9 cellular contexts compared by ENCODE assay signal in genomic region chr16:9089660-9090059, GRCh38. TPM values are rescaled to one million over a fixed set of nuclear protein-coding genes. Genes with fewer than 3 reads are reported as not detected.
DNase-seq lines count a peak whose midpoint lies in the region; ATAC-seq and TF ChIP-seq lines count a peak whose summit lies in the region.
"Had no signal": no experiment of that assay in that cellular context is flagged by ENCODE, and none has a peak within 500 bp of the region (broad histone marks: within the 10 kb centered on the region; RNA-seq: fewer than 3 reads in every experiment).

No MANE protein-coding gene starts in this region.

- H3K27me3 ChIP-seq in mesendoderm (ENCODE audit: insufficient read depth, low read length, poor library complexity) (no peaks in the 10 kb centered on the region), thoracic aorta (replicated peaks; ENCODE audit: insufficient read depth) (no peaks in the 10 kb centered on the region)

- no peak for TF ChIP-seq CTCF in thoracic aorta (IDR thresholded peaks at IDR 0.05)

- H3K79me1 ChIP-seq in mesendoderm (ENCODE audit: low read length), result no peaks in the 10 kb centered on the region

- H3K4me3 Mint-ChIP-seq in activated naive CD4-positive, alpha-beta T cell treated with anti-CD3 and anti-CD28 coated beads for 36 hours, result peak overlapping the region; percentile 89
- H3K4me3 Mint-ChIP-seq in activated naive CD8-positive, alpha-beta T cell treated with anti-CD3 and anti-CD28 coated beads for 36 hours, result peak overlapping the region; percentile 89

- H3K27ac Mint-ChIP-seq in activated naive CD4-positive, alpha-beta T cell treated with anti-CD3 and anti-CD28 coated beads for 36 hours, result peak overlapping the region; percentile 68
- peak overlapping the region; percentile 98 for H3K27ac Mint-ChIP-seq in activated naive CD8-positive, alpha-beta T cell treated with anti-CD3 and anti-CD28 coated beads for 36 hours

- H3K36me3 Mint-ChIP-seq in activated naive CD4-positive, alpha-beta T cell treated with anti-CD3 and anti-CD28 coated beads for 36 hours (ENCODE audit: low read depth), result peaks cover 21% of the 10 kb centered on the region
- peaks cover 20% of the 10 kb centered on the region for H3K36me3 Mint-ChIP-seq in activated naive CD8-positive, alpha-beta T cell treated with anti-CD3 and anti-CD28 coated beads for 36 hours

- WGBS in mesendoderm (ENCODE audit: extremely low coverage, insufficient coverage, low lambda C conversion rate), result no CpG with 5 or more reads among the region's 6 CpGs

- H3K23ac ChIP-seq in mesendoderm (ENCODE audit: low read length), result no peak overlapping the region

- H3K56ac ChIP-seq in mesendoderm (ENCODE audit: low read length), result peak overlapping the region; percentile 94

- no peaks in the 10 kb centered on the region for H3K27me3 Mint-ChIP-seq in activated naive CD4-positive, alpha-beta T cell treated with anti-CD3 and anti-CD28 coated beads for 36 hours (ENCODE audit: low read depth)
- peaks cover 4% of the 10 kb centered on the region for H3K27me3 Mint-ChIP-seq in activated naive CD8-positive, alpha-beta T cell treated with anti-CD3 and anti-CD28 coated beads for 36 hours

- no peak overlapping the region for H2BK15ac ChIP-seq in mesendoderm (replicated peaks; ENCODE audit: low read depth)

- no peak overlapping the region for H4K8ac ChIP-seq in mesendoderm (ENCODE audit: low read depth, low read length)

- H3K4me3 ChIP-seq in mesendoderm (ENCODE audit: low read length), result no peak overlapping the region
- H3K4me3 ChIP-seq in thoracic aorta, result peak overlapping the region; percentile 84

- DNase-seq in activated naive CD4-positive, alpha-beta T cell treated with anti-CD3 and anti-CD28 coated beads for 36 hours, result no peak
- no peak for DNase-seq in activated naive CD4-positive, alpha-beta T cell treated with Interleukin-2 at 50 U/mL for 16 hours
- no peak for DNase-seq in activated naive CD8-positive, alpha-beta T cell treated with anti-CD3 and anti-CD28 coated beads for 36 hours
- DNase-seq in mesendoderm (no peak), thoracic aorta (ENCODE audit: low spot score) (no peak), AG08395 (ENCODE audit: low spot score) (no peak), HuH-7 (ENCODE audit: low spot score) (no peak)
- DNase-seq: NCI-H1436 had no signal

- H3K9ac ChIP-seq in mesendoderm (ENCODE audit: low read length), result peak overlapping the region; percentile 78

- H4K5ac ChIP-seq in mesendoderm (ENCODE audit: low read length), result no peak overlapping the region

- peak overlapping the region; percentile 37 for H3K4me2 ChIP-seq in mesendoderm (ENCODE audit: low read length)

- ATAC-seq in thoracic aorta (ENCODE audit: insufficient number of reproducible peaks, low FRiP score, low read depth) (no peak), HG02763 (IDR thresholded peaks at IDR 0.05; ENCODE audit: unreplicated experiment) (no peak)

- H3K36me3 ChIP-seq in mesendoderm (ENCODE audit: control insufficient read depth, insufficient read depth, low read length), result peaks cover 2% of the 10 kb centered on the region
- peaks cover 5% of the 10 kb centered on the region for H3K36me3 ChIP-seq in thoracic aorta

- H3K4me1 Mint-ChIP-seq in activated naive CD4-positive, alpha-beta T cell treated with anti-CD3 and anti-CD28 coated beads for 36 hours (ENCODE audit: low read depth), result peaks cover 14% of the 10 kb centered on the region
- H3K4me1 Mint-ChIP-seq in activated naive CD8-positive, alpha-beta T cell treated with anti-CD3 and anti-CD28 coated beads for 36 hours, result peaks cover 16% of the 10 kb centered on the region

- H3K4ac ChIP-seq in mesendoderm (ENCODE audit: low read depth, low read length), result no peak overlapping the region

- peaks cover 29% of the 10 kb centered on the region for H3K79me2 ChIP-seq in mesendoderm (ENCODE audit: control insufficient read depth, insufficient read depth, low read length)

- H2BK5ac ChIP-seq in mesendoderm (ENCODE audit: low read length), result no peak overlapping the region

- H3K4me1 ChIP-seq in mesendoderm (ENCODE audit: control insufficient read depth, low read depth, low read length) (peaks cover 3% of the 10 kb centered on the region), thoracic aorta (ENCODE audit: control insufficient read depth in 1 of 2, low read depth in 2 of 2) (peaks cover 14 to 16% of the 10 kb centered on the region in 2 donors)

- H3K9me3 Mint-ChIP-seq in activated naive CD4-positive, alpha-beta T cell treated with anti-CD3 and anti-CD28 coated beads for 36 hours, result no peaks in the 10 kb centered on the region
- H3K9me3 Mint-ChIP-seq in activated naive CD8-positive, alpha-beta T cell treated with anti-CD3 and anti-CD28 coated beads for 36 hours, result no peaks in the 10 kb centered on the region

- H2AK5ac ChIP-seq in mesendoderm (ENCODE audit: low read length), result no peak overlapping the region

- no peak overlapping the region for H3K18ac ChIP-seq in mesendoderm (ENCODE audit: low read length)

- H3K27ac ChIP-seq in mesendoderm (ENCODE audit: low read depth, low read length) (no peak overlapping the region), thoracic aorta (peak overlapping the region in 1 of 2 donors; percentile 83)

- no peak overlapping the region for H2BK120ac ChIP-seq in mesendoderm (ENCODE audit: low read depth, low read length)

- H3K9me3 ChIP-seq in thoracic aorta, result no peaks in the 10 kb centered on the region

- intact Hi-C loops in activated naive CD4-positive, alpha-beta T cell treated with anti-CD3 and anti-CD28 coated beads for 36 hours (cut with micrococcal nuclease), result loop anchor here (2.0 to 5.0 kb wide), 2 partner anchors 37 to 42 kb away; no protein-coding TSS in a partner anchor

- CTCF ChIA-PET in activated naive CD4-positive, alpha-beta T cell treated with anti-CD3 and anti-CD28 coated beads for 36 hours (lab: Charles Lee), result no interaction called here

RNA-seq across cellular contexts. Expression of gene HAPSTR1, which starts 1.8 kb away (rescaled TPM):
- 10 to 100 TPM; 41.2 to 42.6 TPM for total RNA-seq in activated naive CD4-positive, alpha-beta T cell treated with anti-CD3 and anti-CD28 coated beads for 36 hours
- total RNA-seq in activated naive CD8-positive, alpha-beta T cell treated with anti-CD3 and anti-CD28 coated beads for 36 hours, result 10 to 100 TPM; 64.5 to 65.5 TPM
- 32.0 TPM for polyA plus RNA-seq in mesendoderm (2013, experiment 1 of 2)
- 30.7 TPM for polyA plus RNA-seq in mesendoderm (2013, experiment 2 of 2)
- 10 to 100 TPM; 60.4 to 90.8 TPM for total RNA-seq in thoracic aorta
